ENCODE assay signal across 17 cellular contexts in the genomic region with DNA sequence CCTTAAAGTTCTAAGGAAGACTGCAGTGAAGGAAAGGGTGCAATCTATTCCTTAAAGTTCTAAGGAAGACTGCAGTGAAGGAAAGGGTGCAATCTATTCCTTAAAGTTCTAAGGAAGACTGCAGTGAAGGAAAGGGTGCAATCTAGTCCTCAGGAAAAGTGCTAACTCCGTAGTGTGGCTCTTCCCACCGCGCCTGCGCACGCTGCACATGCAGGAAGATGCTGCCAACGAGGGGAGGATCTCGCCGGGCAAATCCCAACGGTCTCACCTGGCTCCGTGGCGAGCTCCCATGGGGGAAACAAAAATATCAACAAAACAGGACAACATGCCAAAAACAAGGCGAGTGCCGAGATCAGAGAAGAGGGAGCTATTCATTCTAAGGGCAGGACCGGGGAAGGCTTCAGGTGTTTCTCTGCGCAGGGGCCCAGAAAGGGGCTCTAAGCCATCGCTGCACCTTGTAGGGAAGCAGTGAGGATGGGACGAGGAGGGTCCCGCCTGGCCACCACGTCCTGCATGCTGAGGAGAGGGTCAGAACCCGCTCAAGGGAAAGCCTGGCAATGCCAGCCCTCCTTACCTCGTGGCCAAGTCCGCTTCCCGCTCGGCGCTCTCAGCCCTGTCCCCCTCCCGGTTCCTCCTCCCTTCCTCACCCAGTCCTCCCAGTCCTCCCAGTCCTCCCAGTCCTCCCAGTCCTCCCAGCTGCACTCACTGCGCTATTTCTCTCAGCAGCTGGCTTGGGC. TPM values are rescaled to one million over a fixed set of nuclear protein-coding genes. Genes with fewer than 3 reads are reported as not detected.
DNase-seq lines count a peak whose midpoint lies in the region; ATAC-seq, FAIRE-seq and TF ChIP-seq lines count a peak whose summit lies in the region.
"Had no signal": no experiment of that assay in that cellular context is flagged by ENCODE, and none has a peak within 500 bp of the region (broad histone marks: within the 10 kb centered on the region; RNA-seq: fewer than 3 reads in every experiment).

No MANE protein-coding gene starts in this region.

- H3F3A ChIP-seq in Loucy (ENCODE audit: low read depth) = no peaks in the 10 kb centered on the region

- peak overlapping the region; percentile 61 for H3K4me2 ChIP-seq in Loucy (ENCODE audit: low read depth, low read length, poor library complexity, severe bottlenecking)
- H3K4me2 ChIP-seq: BLaER1, neural progenitor cell had no signal

- H3K4me1 Mint-ChIP-seq in activated CD4-positive, alpha-beta T cell treated with anti-CD3 and anti-CD28 coated beads for 36 hours = no peaks in the 10 kb centered on the region
- H3K4me1 Mint-ChIP-seq: neural progenitor cell had no signal

- H3K9ac ChIP-seq in Loucy (ENCODE audit: low read depth, low read length, poor library complexity, severe bottlenecking) = peak overlapping the region; percentile 24
- H3K9ac ChIP-seq: BLaER1, neural progenitor cell had no signal

- peaks cover 10% of the 10 kb centered on the region for H3K27me3 Mint-ChIP-seq in activated CD4-positive, alpha-beta T cell treated with anti-CD3 and anti-CD28 coated beads for 36 hours

- no peak for FAIRE-seq in pancreas (lab: Jason Lieb, UNC)

- no peak overlapping the region for H3K27ac ChIP-seq in pancreas
- H3K27ac ChIP-seq: BLaER1, heart right ventricle, neural progenitor cell, right atrium auricular region had no signal

- no peaks in the 10 kb centered on the region for H3K9me2 ChIP-seq in Loucy (replicated peaks; ENCODE audit: low read depth, low read length)

- H3K27ac Mint-ChIP-seq in activated CD4-positive, alpha-beta T cell treated with anti-CD3 and anti-CD28 coated beads for 36 hours = no peak overlapping the region
- H3K27ac Mint-ChIP-seq: activated CD4-positive, alpha-beta memory T cell treated with anti-CD3 and anti-CD28 coated beads for 36 hours; neural progenitor cell had no signal

- no peak overlapping the region for H3K4me3 Mint-ChIP-seq in activated CD4-positive, alpha-beta T cell treated with anti-CD3 and anti-CD28 coated beads for 36 hours
- H3K4me3 Mint-ChIP-seq: activated CD4-positive, alpha-beta memory T cell treated with anti-CD3 and anti-CD28 coated beads for 36 hours; neural progenitor cell had no signal

- H3K36me3 ChIP-seq in Loucy (ENCODE audit: insufficient read depth, low read length) (no peaks in the 10 kb centered on the region), pancreas (no peaks in the 10 kb centered on the region)
- H3K36me3 ChIP-seq: BLaER1, heart right ventricle, neural progenitor cell, right atrium auricular region had no signal

- POLR2A ChIA-PET in activated CD4-positive, alpha-beta T cell treated with anti-CD3 and anti-CD28 coated beads for 36 hours (lab: Charles Lee) = no interaction called here

- H3K27me3 ChIP-seq in Loucy (ENCODE audit: insufficient read depth, low read length, poor library complexity, severe bottlenecking) = peaks cover 4% of the 10 kb centered on the region
- H3K27me3 ChIP-seq in pancreas = peaks cover 0 to 4% (median 0%) of the 10 kb centered on the region in 4 donors
- H3K27me3 ChIP-seq: BLaER1, neural progenitor cell, right atrium auricular region had no signal

- CTCF ChIA-PET in activated CD4-positive, alpha-beta T cell treated with anti-CD3 and anti-CD28 coated beads for 36 hours (lab: Charles Lee) = no interaction called here

- 64 to 77% methylated on average over 26 to 27 of the region's 27 CpGs for WGBS in pancreas, 2 donors

- H2AFZ ChIP-seq in Loucy (ENCODE audit: low read length) = peak overlapping the region; percentile 98
- H2AFZ ChIP-seq: neural progenitor cell had no signal

- no peaks in the 10 kb centered on the region for H3K36me3 Mint-ChIP-seq in activated CD4-positive, alpha-beta T cell treated with anti-CD3 and anti-CD28 coated beads for 36 hours (ENCODE audit: low read depth)
- H3K36me3 Mint-ChIP-seq: activated CD4-positive, alpha-beta memory T cell treated with anti-CD3 and anti-CD28 coated beads for 36 hours; neural progenitor cell had no signal

- peak; percentile 62 for ATAC-seq in SK-N-SH treated with all-trans-retinoic acid at 6 μM for 48 hours
- peak in 3 of 4 donors; percentile 22 to 63 (median 42) for ATAC-seq in pancreas
- ATAC-seq in activated CD4-positive, alpha-beta T cell treated with anti-CD3 and anti-CD28 coated beads for 36 hours = no peak
- ATAC-seq: heart right ventricle had no signal

- no peaks in the 10 kb centered on the region for H3K9me3 Mint-ChIP-seq in activated CD4-positive, alpha-beta T cell treated with anti-CD3 and anti-CD28 coated beads for 36 hours (ENCODE audit: low read depth)
- H3K9me3 Mint-ChIP-seq: activated CD4-positive, alpha-beta memory T cell treated with anti-CD3 and anti-CD28 coated beads for 36 hours; neural progenitor cell had no signal

- peaks cover 3% of the 10 kb centered on the region for H3K4me1 ChIP-seq in Loucy (ENCODE audit: insufficient read depth, low read length, poor library complexity, severe bottlenecking)
- no peaks in the 10 kb centered on the region for H3K4me1 ChIP-seq in pancreas
- H3K4me1 ChIP-seq: BLaER1, heart right ventricle, neural progenitor cell, right atrium auricular region had no signal

- intact Hi-C loops in pancreas (cut with DNase I) = no loop called here
- intact Hi-C loops in activated CD4-positive, alpha-beta T cell treated with anti-CD3 and anti-CD28 coated beads for 36 hours (cut with DNase I, micrococcal nuclease) = no loop called here

- DNase-seq in AG20443 (ENCODE audit: low spot score) = peak; percentile 30
- DNase-seq in pancreas = no peak
- no peak for DNase-seq in activated CD4-positive, alpha-beta T cell treated with anti-CD3 and anti-CD28 coated beads for 36 hours
- DNase-seq in epidermal melanocyte (ENCODE audit: insufficient read length, low spot score) = no peak
- DNase-seq in activated CD8-positive, alpha-beta memory T cell treated with anti-CD3 and anti-CD28 coated beads, Interleukin-2, amount 50 U/mL, for 48 hours = no peak
- DNase-seq in hippocampal formation (lab: John Stamatoyannopoulos, UW) = no peak
- DNase-seq: activated CD4-positive, alpha-beta memory T cell treated with anti-CD3 and anti-CD28 coated beads for 36 hours; heart right ventricle; islet precursor cell; mesendoderm; NCI-H1105 treated with DMSO at 0.1 percent for 48 hours; NCI-H446 had no signal

- no peaks in the 10 kb centered on the region for H3K79me2 ChIP-seq in Loucy (ENCODE audit: insufficient read depth, low read length)

- no peaks in the 10 kb centered on the region for H4K20me1 ChIP-seq in Loucy (ENCODE audit: insufficient read depth, low read length, poor library complexity, severe bottlenecking)
- H4K20me1 ChIP-seq: BLaER1 had no signal

- H3K4me3 ChIP-seq in Loucy (ENCODE audit: low read length, poor library complexity, severe bottlenecking) = peak overlapping the region; percentile 63
- H3K4me3 ChIP-seq in pancreas = peak overlapping the region in 2 of 4 donors; percentile 32 to 42
- H3K4me3 ChIP-seq: BLaER1, neural progenitor cell, right atrium auricular region had no signal

- no peak for TF ChIP-seq CTCF in Loucy (conservative IDR thresholded peaks at IDR 0.05; ENCODE audit: low read length)
- no peak for TF ChIP-seq CTCF in pancreas (IDR thresholded peaks at IDR 0.05)

- H3K9me3 ChIP-seq in Loucy (ENCODE audit: insufficient read depth, low read depth, low read length) (no peaks in the 10 kb centered on the region), pancreas (no peaks in the 10 kb centered on the region)
- H3K9me3 ChIP-seq: BLaER1, heart right ventricle, right atrium auricular region had no signal

TF ChIP-seq in SK-N-SH treated with all-trans-retinoic acid at 6 μM for 48 hours, 23 proteins besides CTCF, POLR2A, EP300 and RAD21 (continues in another document):
- TF ChIP-seq ZFP3 (CRISPR knock-in tag; IDR thresholded peaks at IDR 0.05) (no peak), ZNF70 (CRISPR knock-in tag; IDR thresholded peaks at IDR 0.05) (no peak), ESRRG (CRISPR knock-in tag; IDR thresholded peaks at IDR 0.05) (no peak), SNAI2 (CRISPR knock-in tag; IDR thresholded peaks at IDR 0.05) (no peak), TCF4 (CRISPR knock-in tag; IDR thresholded peaks at IDR 0.05; ENCODE audit: borderline replicate concordance) (no peak)
- TF ChIP-seq, protein P1, sequence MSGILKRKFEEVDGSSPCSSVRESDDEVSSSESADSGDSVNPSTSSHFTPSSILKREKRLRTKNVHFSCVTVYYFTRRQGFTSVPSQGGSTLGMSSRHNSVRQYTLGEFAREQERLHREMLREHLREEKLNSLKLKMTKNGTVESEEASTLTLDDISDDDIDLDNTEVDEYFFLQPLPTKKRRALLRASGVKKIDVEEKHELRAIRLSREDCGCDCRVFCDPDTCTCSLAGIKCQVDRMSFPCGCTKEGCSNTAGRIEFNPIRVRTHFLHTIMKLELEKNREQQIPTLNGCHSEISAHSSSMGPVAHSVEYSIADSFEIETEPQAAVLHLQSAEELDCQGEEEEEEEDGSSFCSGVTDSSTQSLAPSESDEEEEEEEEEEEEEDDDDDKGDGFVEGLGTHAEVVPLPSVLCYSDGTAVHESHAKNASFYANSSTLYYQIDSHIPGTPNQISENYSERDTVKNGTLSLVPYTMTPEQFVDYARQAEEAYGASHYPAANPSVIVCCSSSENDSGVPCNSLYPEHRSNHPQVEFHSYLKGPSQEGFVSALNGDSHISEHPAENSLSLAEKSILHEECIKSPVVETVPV (CRISPR knock-in tag; IDR thresholded peaks at IDR 0.05) = no peak
- TF ChIP-seq, protein P2, sequence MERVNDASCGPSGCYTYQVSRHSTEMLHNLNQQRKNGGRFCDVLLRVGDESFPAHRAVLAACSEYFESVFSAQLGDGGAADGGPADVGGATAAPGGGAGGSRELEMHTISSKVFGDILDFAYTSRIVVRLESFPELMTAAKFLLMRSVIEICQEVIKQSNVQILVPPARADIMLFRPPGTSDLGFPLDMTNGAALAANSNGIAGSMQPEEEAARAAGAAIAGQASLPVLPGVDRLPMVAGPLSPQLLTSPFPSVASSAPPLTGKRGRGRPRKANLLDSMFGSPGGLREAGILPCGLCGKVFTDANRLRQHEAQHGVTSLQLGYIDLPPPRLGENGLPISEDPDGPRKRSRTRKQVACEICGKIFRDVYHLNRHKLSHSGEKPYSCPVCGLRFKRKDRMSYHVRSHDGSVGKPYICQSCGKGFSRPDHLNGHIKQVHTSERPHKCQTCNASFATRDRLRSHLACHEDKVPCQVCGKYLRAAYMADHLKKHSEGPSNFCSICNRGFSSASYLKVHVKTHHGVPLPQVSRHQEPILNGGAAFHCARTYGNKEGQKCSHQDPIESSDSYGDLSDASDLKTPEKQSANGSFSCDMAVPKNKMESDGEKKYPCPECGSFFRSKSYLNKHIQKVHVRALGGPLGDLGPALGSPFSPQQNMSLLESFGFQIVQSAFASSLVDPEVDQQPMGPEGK (CRISPR knock-in tag; IDR thresholded peaks at IDR 0.05; ENCODE audit: borderline replicate concordance) = no peak

RNA-seq across cellular contexts. Expression of gene TIMM21, which starts 24.5 kb away (rescaled TPM):
- total RNA-seq in pancreas = 10 to 100 TPM in 3 of 6 donors, 1 to 10 TPM in 3; 6.0 to 13.3 (median 10.0) TPM
- 10 to 100 TPM in 1 of 2 donors, 1 to 10 TPM in 1; 7.5 to 14.3 TPM for polyA plus RNA-seq in pancreas
- 10 to 100 TPM; 36.9 to 52.8 TPM for total RNA-seq in activated CD4-positive, alpha-beta T cell treated with anti-CD3 and anti-CD28 coated beads for 36 hours

RNA-seq across cellular contexts. Expression of gene FBXO15, which starts 25.2 kb away (rescaled TPM):
- 1 to 10 TPM in 1 of 6 donors, under 1 TPM in 5; 0.37 to 2.5 (median 0.71) TPM for total RNA-seq in pancreas
- 1 to 10 TPM; 1.3 to 7.1 TPM for polyA plus RNA-seq in pancreas
- total RNA-seq in activated CD4-positive, alpha-beta T cell treated with anti-CD3 and anti-CD28 coated beads for 36 hours = 1 to 10 TPM; 1.4 to 1.6 TPM
